In the genomic region with DNA sequence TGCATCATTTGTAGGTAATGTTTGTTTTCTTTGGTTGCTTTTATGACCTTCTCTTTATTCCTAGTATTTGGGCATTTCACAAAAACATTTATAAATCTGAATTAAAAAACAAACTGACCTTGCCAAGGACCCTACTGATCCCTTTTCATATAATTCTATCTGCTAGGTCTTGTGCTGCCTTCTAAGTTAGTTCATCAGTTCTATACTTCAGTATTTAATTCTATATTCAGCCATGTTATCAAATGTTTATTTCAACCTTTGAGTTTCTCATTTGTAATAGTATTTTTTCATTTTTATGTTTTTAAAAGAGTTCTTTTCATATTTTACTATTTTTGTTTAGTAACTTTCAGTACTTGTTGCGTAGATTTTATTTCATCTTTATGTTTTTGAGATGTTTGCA, we compare ENCODE assay signal across 18 cellular contexts.
DNase-seq lines count a peak whose midpoint lies in the region; TF ChIP-seq lines count a peak whose summit lies in the region.
"Had no signal": no experiment of that assay in that cellular context is flagged by ENCODE, and none has a peak within 500 bp of the region (broad histone marks: within the 10 kb centered on the region; RNA-seq: fewer than 3 reads in every experiment).

No MANE protein-coding gene starts in this region.

- 80% methylated on average over 1 of the region's 1 CpG for WGBS in mammary epithelial cell (ENCODE audit: low coverage, missing lambda C conversion rate)
- no CpG with 5 or more reads among the region's 1 CpG for WGBS in iPS DF 6.9 (ENCODE audit: insufficient coverage, insufficient read length)

- no peaks in the 10 kb centered on the region for H4K20me1 ChIP-seq in mammary epithelial cell (ENCODE audit: insufficient read depth, low read length)

- TSS peak; percentile 41 for BruUV-seq in mammary epithelial cell (replicated peaks; lab: Mats Ljungman, UMichigan)

- peaks cover 17% of the 10 kb centered on the region for H3K36me3 ChIP-seq in HUES48 (ENCODE audit: control insufficient read depth, insufficient read depth, low read length)
- peaks cover 11% of the 10 kb centered on the region for H3K36me3 ChIP-seq in mammary epithelial cell (ENCODE audit: insufficient read depth, low read length)
- H3K36me3 ChIP-seq in iPS DF 6.9 (ENCODE audit: control insufficient read depth, insufficient read depth, low read length) = peaks cover 2% of the 10 kb centered on the region; the same call in 1 of the 2 replicates
- H3K36me3 ChIP-seq: brain microvascular endothelial cell, neutrophil, spleen had no signal

- H3K4me1 ChIP-seq in HUES48 (ENCODE audit: control insufficient read depth, insufficient read depth, low read length) (peaks cover 6% of the 10 kb centered on the region; the same call in 1 of the 2 replicates), mammary epithelial cell (ENCODE audit: insufficient read depth, low read length) (peaks cover 10% of the 10 kb centered on the region), iPS DF 6.9 (ENCODE audit: control insufficient read depth, insufficient read depth, low read length) (no peaks in the 10 kb centered on the region)
- H3K4me1 ChIP-seq: spleen had no signal

- H3K36me3 Mint-ChIP-seq in progenitor cell of endocrine pancreas (ENCODE audit: insufficient read depth) = peaks cover 5% of the 10 kb centered on the region

- TF ChIP-seq CTCF in mammary epithelial cell (conservative IDR thresholded peaks at IDR 0.05 in 1 of 2, IDR thresholded peaks at IDR 0.05 in 1 of 2; ENCODE audit: extremely low read depth in 1 of 2, insufficient read depth in 1 of 2, low read depth in 1 of 2, low read length in 2 of 2) (no peak), progenitor cell of endocrine pancreas (IDR thresholded peaks at IDR 0.05; ENCODE audit: unreplicated experiment) (no peak)

- intact Hi-C loops in mammary epithelial cell (cut with micrococcal nuclease) = loop anchor here (1.0 to 5.0 kb wide), 2 partner anchors 20 to 156 kb away; a partner anchor contains a TSS
- intact Hi-C loops in head of caudate nucleus (cut with DNase I) = no loop called here

- H3K4me2 ChIP-seq in mammary epithelial cell (ENCODE audit: insufficient read depth, low read depth, low read length) = peak overlapping the region; percentile 93

- peaks cover 4% of the 10 kb centered on the region for H3K4me1 Mint-ChIP-seq in progenitor cell of endocrine pancreas (ENCODE audit: low read depth)

- H3K27ac Mint-ChIP-seq in progenitor cell of endocrine pancreas = no peak overlapping the region
- H3K27ac Mint-ChIP-seq: activated CD4-positive, alpha-beta T cell treated with anti-CD3 and anti-CD28 coated beads, Interleukin-2, amount 10 ng/mL, durations not matched to agents 7 days and 5 days; activated naive CD8-positive, alpha-beta T cell treated with anti-CD3 and anti-CD28 coated beads, Interleukin-2, amount 50 U/mL, for 24 hours; stimulated activated naive CD8-positive, alpha-beta T cell treated with anti-CD3 and anti-CD28 coated beads, Interleukin-15, amount 100 ng/mL, for 72 hours had no signal

- H2AFZ ChIP-seq in mammary epithelial cell (ENCODE audit: low read depth, low read length) = no peak overlapping the region

- H3K9me3 Mint-ChIP-seq in progenitor cell of endocrine pancreas (ENCODE audit: low read depth) = peaks cover 6% of the 10 kb centered on the region
- H3K9me3 Mint-ChIP-seq: activated CD4-positive, alpha-beta T cell treated with anti-CD3 and anti-CD28 coated beads, Interleukin-2, amount 10 ng/mL, durations not matched to agents 7 days and 5 days; activated naive CD8-positive, alpha-beta T cell treated with anti-CD3 and anti-CD28 coated beads, Interleukin-2, amount 50 U/mL, for 24 hours had no signal

- H3K4me3 Mint-ChIP-seq in progenitor cell of endocrine pancreas (ENCODE audit: low read depth) = peak overlapping the region; percentile 57
- H3K4me3 Mint-ChIP-seq: activated CD4-positive, alpha-beta T cell treated with anti-CD3 and anti-CD28 coated beads, Interleukin-2, amount 10 ng/mL, durations not matched to agents 7 days and 5 days; activated naive CD8-positive, alpha-beta T cell treated with anti-CD3 and anti-CD28 coated beads, Interleukin-2, amount 50 U/mL, for 24 hours; stimulated activated naive CD8-positive, alpha-beta T cell treated with anti-CD3 and anti-CD28 coated beads, Interleukin-15, amount 100 ng/mL, for 72 hours had no signal

- DNase-seq in mammary epithelial cell = no peak
- DNase-seq in iPS DF 6.9 (ENCODE audit: low read depth, low spot score) = no peak
- no peak for DNase-seq in progenitor cell of endocrine pancreas (ENCODE audit: low spot score, unreplicated experiment)
- no peak for DNase-seq in cerebellum (ENCODE audit: low spot score)
- no peak for DNase-seq in OCI-M2 (lab: John Stamatoyannopoulos, UW; ENCODE audit: unreplicated experiment)
- no peak for DNase-seq in head of caudate nucleus
- DNase-seq: activated CD4-positive, alpha-beta T cell treated with anti-CD3 and anti-CD28 coated beads, Interleukin-2, amount 10 ng/mL, durations not matched to agents 7 days and 5 days; activated CD8-positive, alpha-beta memory T cell treated with anti-CD3 and anti-CD28 coated beads, Interleukin-2, amount 50 U/mL, for 4 hours; activated effector memory CD4-positive, alpha-beta T cell treated with Interleukin-2 at 50 U/mL for 16 hours; activated naive CD8-positive, alpha-beta T cell treated with anti-CD3 and anti-CD28 coated beads, Interleukin-2, amount 50 U/mL, for 24 hours; cortex of kidney; HCEC 1CT; stimulated activated CD4-positive, alpha-beta T cell treated with anti-CD3 and anti-CD28 coated beads, Interleukin-4, amount 100 ng/mL, for 4 hours; stimulated activated naive CD8-positive, alpha-beta T cell treated with anti-CD3 and anti-CD28 coated beads, Interleukin-15, amount 100 ng/mL, for 72 hours had no signal

- H3K9ac ChIP-seq in HUES48 (ENCODE audit: low read depth, low read length) (peak overlapping the region; percentile 63), mammary epithelial cell (ENCODE audit: insufficient read depth, low read length) (peak overlapping the region; percentile 85)

- H3K4me3 ChIP-seq in HUES48 (ENCODE audit: low read depth, low read length) = peak overlapping the region; percentile 72
- peak overlapping the region; percentile 57 to 97 (median 91) for H3K4me3 ChIP-seq in mammary epithelial cell (replicated peaks in 1 of 3; ENCODE audit: insufficient read depth in 1 of 3, low read depth in 2 of 3, low read length in 3 of 3)
- H3K4me3 ChIP-seq in iPS DF 6.9 (ENCODE audit: low read length) = peak overlapping the region; percentile 42; the same call in 1 of the 2 replicates
- H3K4me3 ChIP-seq: spleen had no signal

- H3K27ac ChIP-seq in HUES48 (ENCODE audit: low read depth, low read length) = no peak overlapping the region
- H3K27ac ChIP-seq in mammary epithelial cell (ENCODE audit: insufficient read depth, low read depth, low read length) = peak overlapping the region; percentile 85
- no peak overlapping the region for H3K27ac ChIP-seq in iPS DF 6.9 (ENCODE audit: low read length)
- H3K27ac ChIP-seq: brain microvascular endothelial cell, neutrophil, spleen had no signal

- peaks cover 52% of the 10 kb centered on the region for H3K79me2 ChIP-seq in mammary epithelial cell (ENCODE audit: insufficient read depth, low read length)

- H3K9me3 ChIP-seq in HUES48 (ENCODE audit: control insufficient read depth, insufficient read depth, low read length) (no peaks in the 10 kb centered on the region), mammary epithelial cell (replicated peaks; ENCODE audit: insufficient read depth, low read length) (peaks cover 6% of the 10 kb centered on the region), iPS DF 6.9 (ENCODE audit: control insufficient read depth, insufficient read depth, low read length) (no peaks in the 10 kb centered on the region)
- H3K9me3 ChIP-seq: neutrophil had no signal

- H3K27me3 ChIP-seq in HUES48 (ENCODE audit: control insufficient read depth, insufficient read depth, low read length) (no peaks in the 10 kb centered on the region), mammary epithelial cell (ENCODE audit: insufficient read depth, low read length) (no peaks in the 10 kb centered on the region), iPS DF 6.9 (ENCODE audit: control insufficient read depth, insufficient read depth, low read length) (no peaks in the 10 kb centered on the region)
- H3K27me3 ChIP-seq: brain microvascular endothelial cell, neutrophil, spleen had no signal

- H3K27me3 Mint-ChIP-seq in progenitor cell of endocrine pancreas = no peaks in the 10 kb centered on the region

- CTCF ChIA-PET in mammary epithelial cell (lab: Charles Lee; ENCODE audit: low non-redundant PET) = no interaction called here

- in situ Hi-C loops in mammary epithelial cell (cut with MboI; ENCODE audit: low sequenced_read_pairs in 2 of 2) = no loop called here

- dilution Hi-C loops in mammary epithelial cell (cut with HindIII; ENCODE audit: low sequenced_read_pairs) = no loop called here
